In the genomic region with DNA sequence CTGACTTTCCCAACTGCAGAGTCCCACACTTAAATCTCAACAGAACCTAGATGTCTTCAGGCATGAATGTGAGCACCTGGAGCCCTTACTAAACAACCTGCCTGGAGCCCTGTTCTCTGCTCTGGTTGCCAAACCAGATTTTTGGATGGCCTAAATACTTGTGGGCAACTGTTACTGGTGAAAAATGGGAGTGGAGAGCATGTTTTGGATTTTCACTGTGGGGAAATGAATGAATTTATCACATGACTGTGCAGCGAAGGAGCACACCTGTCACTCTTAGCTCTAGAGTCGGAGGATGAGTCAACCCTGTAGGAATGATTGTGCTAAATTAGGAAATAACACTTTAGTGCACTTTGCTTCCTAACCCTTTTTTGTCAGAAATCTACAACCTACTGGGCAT, we compare ENCODE assay signal across 18 cellular contexts. TPM values are rescaled to one million over a fixed set of nuclear protein-coding genes. Genes with fewer than 3 reads are reported as not detected.
DNase-seq lines count a peak whose midpoint lies in the region; ATAC-seq and TF ChIP-seq lines count a peak whose summit lies in the region.
"Had no signal": no experiment of that assay in that cellular context is flagged by ENCODE, and none has a peak within 500 bp of the region (broad histone marks: within the 10 kb centered on the region; RNA-seq: fewer than 3 reads in every experiment).

No MANE protein-coding gene starts in this region.

- H3K27ac ChIP-seq in RWPE2 (ENCODE audit: poor library complexity, severe bottlenecking): peak overlapping the region; percentile 59
- H3K27ac ChIP-seq in gastrocnemius medialis: peak overlapping the region; percentile 70 to 83 (median 74)
- H3K27ac ChIP-seq in coronary artery: no peak overlapping the region
- H3K27ac ChIP-seq in Karpas-422 (ENCODE audit: low read length): no peak overlapping the region
- H3K27ac ChIP-seq: spleen had no signal

- H3K4me1 ChIP-seq in RWPE2 (ENCODE audit: insufficient read depth, poor library complexity, severe bottlenecking): peaks cover 26% of the 10 kb centered on the region
- peaks cover 29 to 47% of the 10 kb centered on the region in 2 donors for H3K4me1 ChIP-seq in gastrocnemius medialis
- no peaks in the 10 kb centered on the region for H3K4me1 ChIP-seq in Karpas-422 (ENCODE audit: low read length)
- H3K4me1 ChIP-seq: spleen had no signal

- H2AFZ ChIP-seq in Karpas-422 (ENCODE audit: low read length): no peak overlapping the region

- H4K20me1 ChIP-seq in Karpas-422 (ENCODE audit: insufficient read depth, low read depth, low read length): no peaks in the 10 kb centered on the region

- DNase-seq in DMS53 treated with DMSO at 0.1 percent for 48 hours (lab: John Stamatoyannopoulos, UW; ENCODE audit: unreplicated experiment) (peak; percentile 9), RWPE2 (ENCODE audit: low spot score) (no peak), islet precursor cell (peak; percentile 69), gastrocnemius medialis (no peak), coronary artery (ENCODE audit: low spot score) (no peak), Karpas-422 (no peak)
- DNase-seq in activated T-cell treated with anti-CD3 and anti-CD28 coated beads, Interleukin-2, amount 50 U/mL, for 1 hour: no peak
- DNase-seq: CD8-positive, alpha-beta T cell; central memory CD4-positive, alpha-beta T cell; effector memory CD8-positive, alpha-beta T cell; EL; NCI-H146; NCI-H774; nephron progenitor cell; spleen; T1000 had no signal

- intact Hi-C loops in gastrocnemius medialis (cut with DNase I; ENCODE audit: low total_unique reads): no loop called here

- H3K79me2 ChIP-seq in Karpas-422 (ENCODE audit: low read length): no peaks in the 10 kb centered on the region

- H3K4me3 ChIP-seq in RWPE2 (ENCODE audit: severe bottlenecking) (no peak overlapping the region), gastrocnemius medialis (no peak overlapping the region), coronary artery (no peak overlapping the region), Karpas-422 (ENCODE audit: low read length) (no peak overlapping the region)
- H3K4me3 ChIP-seq: spleen had no signal

- no peak overlapping the region for H3K9ac ChIP-seq in Karpas-422 (ENCODE audit: low read length)

- H3K4me2 ChIP-seq in Karpas-422 (ENCODE audit: low read depth, low read length, poor library complexity, severe bottlenecking): no peak overlapping the region

- TF ChIP-seq POLR2A in gastrocnemius medialis (IDR thresholded peaks at IDR 0.05): no peak

- H3K36me3 ChIP-seq in RWPE2 (ENCODE audit: low read depth) (no peaks in the 10 kb centered on the region), gastrocnemius medialis (no peaks in the 10 kb centered on the region), Karpas-422 (ENCODE audit: insufficient read depth, low read length) (no peaks in the 10 kb centered on the region)
- H3K36me3 ChIP-seq: spleen had no signal

- H3K27me3 ChIP-seq in RWPE2 (ENCODE audit: insufficient read depth, poor library complexity, severe bottlenecking) (no peaks in the 10 kb centered on the region), gastrocnemius medialis (no peaks in the 10 kb centered on the region), Karpas-422 (ENCODE audit: low read length) (no peaks in the 10 kb centered on the region)

- TF ChIP-seq CTCF in RWPE2 (IDR thresholded peaks at IDR 0.05; ENCODE audit: poor library complexity, severe bottlenecking): no peak
- TF ChIP-seq CTCF in gastrocnemius medialis (IDR thresholded peaks at IDR 0.05 in 4 of 5, conservative IDR thresholded peaks at IDR 0.05 in 1 of 5): no peak
- TF ChIP-seq CTCF in coronary artery (IDR thresholded peaks at IDR 0.05): no peak

- ATAC-seq in RWPE2 (ENCODE audit: low read depth) (peak; percentile 48), gastrocnemius medialis (peak; percentile 48 to 66)
- ATAC-seq: activated CD4-positive, CD25-positive, alpha-beta regulatory T cell treated with anti-CD3 and anti-CD28 coated beads, Interleukin-2, amount 50 U/mL, for 24 hours; CD8-positive, alpha-beta T cell; effector memory CD8-positive, alpha-beta T cell; SK-N-SH treated with all-trans-retinoic acid at 6 μM for 48 hours had no signal

- no peaks in the 10 kb centered on the region for H3K9me3 ChIP-seq in RWPE2 (ENCODE audit: severe bottlenecking)
- H3K9me3 ChIP-seq in gastrocnemius medialis: no peaks in the 10 kb centered on the region
- H3K9me3 ChIP-seq in Karpas-422 (ENCODE audit: low read length): no peaks in the 10 kb centered on the region
- H3K9me3 ChIP-seq: spleen had no signal

- H3K9me2 ChIP-seq in Karpas-422 (replicated peaks; ENCODE audit: insufficient read depth, low read length): no peaks in the 10 kb centered on the region

- in situ Hi-C loops in gastrocnemius medialis (cut with MboI; ENCODE audit: low sequenced_read_pairs in 4 of 4): no loop called here

RNA-seq across cellular contexts. Expression of gene SHISA2, which starts 30.3 kb away (rescaled TPM):
- total RNA-seq in gastrocnemius medialis: 10 to 100 TPM in 1 of 4 donors, 1 to 10 TPM in 3; 2.8 to 19.3 (median 3.2) TPM
- not detected in 2 replicates for total RNA-seq in Karpas-422 (2014; rRNA removed; shearing (Covaris generic); ENCODE audit: low replicate concordance)

Comparison
In these comparisons a context has a peak if more than half of its experiments do, and no peak if none do; other contexts are left out.
1. DNase-seq: peak in DMS53 treated with DMSO at 0.1 percent for 48 hours (single experiment) and islet precursor cell (single experiment); none in RWPE2 (single experiment), gastrocnemius medialis (0 of 2), activated T-cell treated with anti-CD3 and anti-CD28 coated beads, Interleukin-2, amount 50 U/mL, for 1 hour (single experiment), coronary artery (single experiment) and Karpas-422 (single experiment).
2. H3K27ac ChIP-seq: peak in RWPE2 (single experiment) and gastrocnemius medialis (4 of 4); none in coronary artery (0 of 2) and Karpas-422 (single experiment).